In genomic region chr3:122875547-122876127, GRCh38 we compare ENCODE assay signal across 20 cellular contexts.
DNase-seq lines count a peak whose midpoint lies in the region; ATAC-seq, FAIRE-seq and TF ChIP-seq lines count a peak whose summit lies in the region.
"Had no signal": no experiment of that assay in that cellular context is flagged by ENCODE, and none has a peak within 500 bp of the region (broad histone marks: within the 10 kb centered on the region; RNA-seq: fewer than 3 reads in every experiment).

No MANE protein-coding gene starts in this region.

- TF ChIP-seq CTCF in DND-41 (IDR thresholded peaks at IDR 0.05; ENCODE audit: borderline replicate concordance, extremely low read depth, low read length, poor library complexity, severe bottlenecking) (no peak), omental fat pad (IDR thresholded peaks at IDR 0.05) (no peak), HepG2 (CRISPR knock-in tag; IDR thresholded peaks at IDR 0.05) (no peak)

- TF ChIP-seq POLR2A in HepG2 (IDR thresholded peaks at IDR 0.05; ENCODE audit: insufficient read depth in 1 of 2, low read depth in 2 of 2, low read length in 2 of 2): no peak

- no peak for TF ChIP-seq RAD21 in HepG2 (CRISPR knock-in tag; IDR thresholded peaks at IDR 0.05)

- H3K4me2 ChIP-seq in BLaER1: peak overlapping the region; percentile 41
- no peak overlapping the region for H3K4me2 ChIP-seq in DND-41 (ENCODE audit: insufficient read depth, low read length)
- no peak overlapping the region for H3K4me2 ChIP-seq in HepG2 (ENCODE audit: low read depth, low read length)

- peaks cover 48% of the 10 kb centered on the region for H3K4me1 ChIP-seq in BLaER1
- no peaks in the 10 kb centered on the region for H3K4me1 ChIP-seq in DND-41 (ENCODE audit: insufficient read depth, low read length)
- H3K4me1 ChIP-seq in HepG2 (ENCODE audit: insufficient read depth, low read length): no peaks in the 10 kb centered on the region

- H3K9ac ChIP-seq in BLaER1: no peak overlapping the region
- no peak overlapping the region for H3K9ac ChIP-seq in DND-41 (ENCODE audit: low read depth, low read length)
- H3K9ac ChIP-seq in HepG2 (ENCODE audit: insufficient read depth, low read depth, low read length): no peak overlapping the region

- H3K4me1 Mint-ChIP-seq in T-helper 17 cell: peaks cover 9% of the 10 kb centered on the region
- peaks cover 11 to 14% of the 10 kb centered on the region in 2 donors for H3K4me1 Mint-ChIP-seq in effector memory CD8-positive, alpha-beta T cell (ENCODE audit: low read depth in 2 of 2)
- H3K4me1 Mint-ChIP-seq in naive thymus-derived CD8-positive, alpha-beta T cell: peaks cover 2 to 18% (median 10%) of the 10 kb centered on the region in 4 donors
- H3K4me1 Mint-ChIP-seq: CD14-positive monocyte had no signal

- in situ Hi-C loops in HepG2 (cut with HindIII; ENCODE audit: extremely low pct_ligation_motif_present, low pct_unique_long_range_greater_than_20kb): no loop called here

- H3K36me3 ChIP-seq in BLaER1: no peaks in the 10 kb centered on the region
- H3K36me3 ChIP-seq in DND-41 (ENCODE audit: insufficient read depth, low read length): peaks cover 9% of the 10 kb centered on the region; the same call in 1 of the 2 replicates
- no peaks in the 10 kb centered on the region for H3K36me3 ChIP-seq in HepG2 (replicated peaks in 1 of 2; ENCODE audit: control insufficient read depth in 1 of 2, insufficient read depth in 2 of 2, low read length in 2 of 2)
- H3K36me3 ChIP-seq: BE2C had no signal

- ATAC-seq in DND-41 (ENCODE audit: insufficient read depth, low read depth) (peak; percentile 58), T-helper 17 cell (peak; percentile 58), omental fat pad (ENCODE audit: low FRiP score) (no peak), HepG2 (no peak)
- peak; percentile 56 for ATAC-seq in effector memory CD8-positive, alpha-beta T cell (replicated peaks)
- no peak for ATAC-seq in naive thymus-derived CD8-positive, alpha-beta T cell
- ATAC-seq: HCT116 had no signal

- TF ChIP-seq EP300 in HepG2 (IDR thresholded peaks at IDR 0.05; ENCODE audit: low read depth in 2 of 2, low read length in 2 of 2): no peak
- TF ChIP-seq EP300 in HepG2 (CRISPR knock-in tag; IDR thresholded peaks at IDR 0.05; ENCODE audit: borderline replicate concordance): no peak

- H4K20me1 ChIP-seq in BLaER1 (no peaks in the 10 kb centered on the region), DND-41 (ENCODE audit: insufficient read depth, low read length) (no peaks in the 10 kb centered on the region), HepG2 (ENCODE audit: insufficient read depth, low read length) (no peaks in the 10 kb centered on the region)

- POLR2A ChIA-PET in HepG2 (lab: Yijun Ruan, JAX): no interaction called here
- POLR2A ChIA-PET in naive thymus-derived CD8-positive, alpha-beta T cell (lab: Charles Lee): no interaction called here

- no peaks in the 10 kb centered on the region for H3K27me3 Mint-ChIP-seq in T-helper 17 cell
- no peaks in the 10 kb centered on the region for H3K27me3 Mint-ChIP-seq in effector memory CD8-positive, alpha-beta T cell
- no peaks in the 10 kb centered on the region for H3K27me3 Mint-ChIP-seq in naive thymus-derived CD8-positive, alpha-beta T cell
- H3K27me3 Mint-ChIP-seq: CD4-positive, alpha-beta memory T cell; IgD-negative memory B cell had no signal

- peak; percentile 7 for DNase-seq in DND-41
- no peak for DNase-seq in T-helper 17 cell
- no peak for DNase-seq in effector memory CD8-positive, alpha-beta T cell
- DNase-seq in activated naive CD4-positive, alpha-beta T cell treated with anti-CD3 and anti-CD28 coated beads, Interleukin-2, amount 50 U/mL, for 16 hours: no peak
- DNase-seq in omental fat pad (ENCODE audit: low spot score): no peak
- DNase-seq in HepG2 (ENCODE audit: low spot score): no peak
- DNase-seq in naive thymus-derived CD8-positive, alpha-beta T cell: no peak
- DNase-seq: BE2C, DMS153, DMS79, GF-D8, GOT3, H7, HFFc6 had no signal

- FAIRE-seq in HepG2 (lab: Jason Lieb, UNC): no peak
- FAIRE-seq: HTR-8/SVneo had no signal

- intact Hi-C loops in HepG2 (cut with micrococcal nuclease; ENCODE audit: unreplicated experiment): no loop called here

- no peak overlapping the region for H3K27ac ChIP-seq in BLaER1
- H3K27ac ChIP-seq in DND-41 (ENCODE audit: low read length): no peak overlapping the region
- no peak overlapping the region for H3K27ac ChIP-seq in HepG2 (ENCODE audit: extremely low read length, insufficient read depth, low read length)

- H3K4me3 Mint-ChIP-seq in T-helper 17 cell: peak overlapping the region; percentile 51
- H3K4me3 Mint-ChIP-seq in effector memory CD8-positive, alpha-beta T cell: no peak overlapping the region
- H3K4me3 Mint-ChIP-seq in naive thymus-derived CD8-positive, alpha-beta T cell: no peak overlapping the region
- H3K4me3 Mint-ChIP-seq: CD14-positive monocyte, HFFc6, IgD-negative memory B cell had no signal

- H3K9me3 ChIP-seq in BLaER1 (no peaks in the 10 kb centered on the region), DND-41 (ENCODE audit: insufficient read depth, low read length, severe bottlenecking) (no peaks in the 10 kb centered on the region), T-helper 17 cell (ENCODE audit: control insufficient read depth, low read length, poor library complexity, severe bottlenecking) (no peaks in the 10 kb centered on the region), HepG2 (ENCODE audit: low read length) (no peaks in the 10 kb centered on the region)
- H3K9me3 ChIP-seq: BE2C had no signal

- CTCF ChIA-PET in HepG2 (lab: Yijun Ruan, JAX; ENCODE audit: low intra/inter-chr PET ratio, low total read pairs): no interaction called here

- H3K9me3 Mint-ChIP-seq in effector memory CD8-positive, alpha-beta T cell: peaks cover 0 to 2% of the 10 kb centered on the region in 2 donors
- no peaks in the 10 kb centered on the region for H3K9me3 Mint-ChIP-seq in naive thymus-derived CD8-positive, alpha-beta T cell
- H3K9me3 Mint-ChIP-seq: CD14-positive monocyte, HFFc6, IgD-negative memory B cell had no signal

- H3K27me3 ChIP-seq in BLaER1 (no peaks in the 10 kb centered on the region), DND-41 (ENCODE audit: insufficient read depth, low read length, poor library complexity) (no peaks in the 10 kb centered on the region), HepG2 (ENCODE audit: control insufficient read depth in 1 of 2, insufficient read depth in 2 of 2, low read length in 2 of 2) (no peaks in the 10 kb centered on the region)
- H3K27me3 ChIP-seq: BE2C had no signal

- no peaks in the 10 kb centered on the region for H3K79me2 ChIP-seq in DND-41 (ENCODE audit: insufficient read depth, low read length)
- H3K79me2 ChIP-seq in HepG2 (ENCODE audit: insufficient read depth, low read length): no peaks in the 10 kb centered on the region

- BruUV-seq in HepG2 (replicated peaks; lab: Mats Ljungman, UMichigan): no TSS peak

- H3K4me3 ChIP-seq in BLaER1 (no peak overlapping the region), DND-41 (ENCODE audit: low read depth in 1 of 2, low read length in 2 of 2) (no peak overlapping the region), HepG2 (replicated peaks in 1 of 3; ENCODE audit: insufficient read depth in 1 of 3, low read depth in 2 of 3, low read length in 3 of 3) (no peak overlapping the region)

- peaks cover 3% of the 10 kb centered on the region for H3K36me3 Mint-ChIP-seq in T-helper 17 cell (ENCODE audit: low read depth)
- H3K36me3 Mint-ChIP-seq in effector memory CD8-positive, alpha-beta T cell (ENCODE audit: insufficient read depth): no peaks in the 10 kb centered on the region
- H3K36me3 Mint-ChIP-seq in naive thymus-derived CD8-positive, alpha-beta T cell: peaks cover 11 to 58% (median 42%) of the 10 kb centered on the region in 3 donors

- H3K27ac Mint-ChIP-seq in T-helper 17 cell: no peak overlapping the region
- H3K27ac Mint-ChIP-seq in effector memory CD8-positive, alpha-beta T cell: peak overlapping the region in 1 of 2 donors; percentile 16
- peak overlapping the region in 1 of 10 donors; percentile 64 for H3K27ac Mint-ChIP-seq in naive thymus-derived CD8-positive, alpha-beta T cell
- H3K27ac Mint-ChIP-seq: HFFc6, IgD-negative memory B cell had no signal

- no peak overlapping the region for H2AFZ ChIP-seq in DND-41 (ENCODE audit: low read depth, low read length)
- H2AFZ ChIP-seq in HepG2 (ENCODE audit: low read length): no peak overlapping the region

TF ChIP-seq in HepG2, 621 proteins besides CTCF, POLR2A, EP300 and RAD21 (continues in another document):
- TF ChIP-seq NCOA2 (CRISPR knock-in tag; IDR thresholded peaks at IDR 0.05) (no peak), ZMAT3 (CRISPR knock-in tag; conservative IDR thresholded peaks at IDR 0.05) (no peak), ZNF362 (CRISPR knock-in tag; IDR thresholded peaks at IDR 0.05; ENCODE audit: borderline replicate concordance) (no peak), ZNF552 (CRISPR knock-in tag; IDR thresholded peaks at IDR 0.05; ENCODE audit: borderline replicate concordance) (no peak)

Comparison
In these comparisons a context has a peak if more than half of its experiments do, and no peak if none do; other contexts are left out.
1. ATAC-seq: peak in DND-41 (single experiment), T-helper 17 cell (single experiment) and effector memory CD8-positive, alpha-beta T cell (single experiment); none in omental fat pad (single experiment), HepG2 (single experiment) and naive thymus-derived CD8-positive, alpha-beta T cell (0 of 2).